31 cellular contexts compared by ENCODE assay signal in the genomic region with DNA sequence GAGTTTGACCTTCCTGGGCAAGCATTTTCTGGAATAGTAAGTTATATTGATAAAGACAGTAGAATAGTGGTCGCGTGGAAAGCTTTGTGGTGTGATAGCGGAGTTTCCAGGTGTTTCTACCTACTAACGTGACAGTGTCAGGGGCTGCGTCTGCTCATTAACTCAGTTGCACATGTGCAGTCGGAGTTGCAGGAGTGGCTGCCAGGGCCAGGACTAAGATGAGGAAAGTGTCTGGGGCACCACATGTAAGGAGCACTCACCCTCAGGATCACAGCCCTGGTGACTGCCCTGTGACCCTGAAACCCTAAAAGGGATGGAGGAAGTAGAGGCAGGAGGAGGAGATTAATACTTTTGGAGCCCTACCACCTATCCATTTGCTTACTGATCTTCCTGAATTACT.
"Had no signal": no experiment of that assay in that cellular context is flagged by ENCODE, and none has a peak within 500 bp of the region (broad histone marks: within the 10 kb centered on the region; RNA-seq: fewer than 3 reads in every experiment).

No MANE protein-coding gene starts in this region.

- H3K27ac Mint-ChIP-seq: activated CD4-positive, alpha-beta memory T cell treated with anti-CD3 and anti-CD28 coated beads for 36 hours; activated CD4-positive, alpha-beta T cell treated with anti-CD3 and anti-CD28 coated beads for 36 hours; activated CD4-positive, alpha-beta T cell treated with anti-CD3 and anti-CD28 coated beads, Interleukin-2, amount 10 ng/mL, durations not matched to agents 24 days and 14 days; activated CD8-positive, alpha-beta memory T cell treated with anti-CD3 and anti-CD28 coated beads, Interleukin-2, amount 10 ng/mL, durations not matched to agents 7 days and 5 days; activated CD8-positive, alpha-beta T cell treated with anti-CD3 and anti-CD28 coated beads, Interleukin-2, amount 10 ng/mL, durations not matched to agents 7 days and 5 days; activated naive CD4-positive, alpha-beta T cell treated with anti-CD3 and anti-CD28 coated beads, Interleukin-2, amount 10 ng/mL, durations not matched to agents 7 days and 5 days; activated naive CD4-positive, alpha-beta T cell treated with anti-CD3 and anti-CD28 coated beads, Interleukin-2, amount 50 U/mL, for 72 hours; activated naive CD8-positive, alpha-beta T cell treated with anti-CD3 and anti-CD28 coated beads, Interleukin-2, amount 10 ng/mL, durations not matched to agents 7 days and 5 days; activated T-helper 1 cell treated with anti-CD3 and anti-CD28 coated beads, Interleukin-12 subunit alpha, Interleukin-12 subunit beta, Interleukin-2, Interleukin-4 antibody, amounts not matched to agents 30 ng/mL and 10 ng/mL and 1 ng/mL, durations not matched to agents 14 hours and 24 hours and 36 hours; activated T-helper 2 cell treated with anti-CD3 and anti-CD28 coated beads, Interferon-gamma antibody, Interleukin-2, Interleukin-4, amounts not matched to agents 10 μg/mL and 5 μg/mL and 100 μg/mL, durations not matched to agents 14 hours and 24 hours and 36 hours; T-helper 17 cell; T-helper 2 cell treated with Interferon-gamma antibody and Interleukin-4, amounts not matched to agents 5 μg/mL and 100 μg/mL, for 36 hours had no signal

- ATAC-seq: activated CD4-positive, alpha-beta T cell treated with anti-CD3 and anti-CD28 coated beads for 36 hours; activated CD8-positive, alpha-beta memory T cell treated with anti-CD3 and anti-CD28 coated beads, Interleukin-2, amount 10 ng/mL, durations not matched to agents 7 days and 5 days; activated CD8-positive, alpha-beta T cell treated with anti-CD3 and anti-CD28 coated beads, Interleukin-2, amount 10 ng/mL, durations not matched to agents 7 days and 5 days; activated naive CD4-positive, alpha-beta T cell treated with anti-CD3 and anti-CD28 coated beads, Interleukin-2, amount 50 U/mL, for 72 hours; T-helper 17 cell had no signal

- H3K9me3 Mint-ChIP-seq: activated CD4-positive, alpha-beta memory T cell treated with anti-CD3 and anti-CD28 coated beads for 36 hours; activated CD4-positive, alpha-beta T cell treated with anti-CD3 and anti-CD28 coated beads, Interleukin-2, amount 10 ng/mL, durations not matched to agents 24 days and 14 days; activated naive CD8-positive, alpha-beta T cell treated with anti-CD3 and anti-CD28 coated beads, Interleukin-2, amount 10 ng/mL, durations not matched to agents 7 days and 5 days; activated T-helper 1 cell treated with anti-CD3 and anti-CD28 coated beads, Interleukin-12 subunit alpha, Interleukin-12 subunit beta, Interleukin-2, Interleukin-4 antibody, amounts not matched to agents 30 ng/mL and 10 ng/mL and 1 ng/mL, durations not matched to agents 14 hours and 24 hours and 36 hours; activated T-helper 2 cell treated with anti-CD3 and anti-CD28 coated beads, Interferon-gamma antibody, Interleukin-2, Interleukin-4, amounts not matched to agents 10 μg/mL and 5 μg/mL and 100 μg/mL, durations not matched to agents 14 hours and 24 hours and 36 hours; T-helper 2 cell treated with Interferon-gamma antibody and Interleukin-4, amounts not matched to agents 5 μg/mL and 100 μg/mL, for 36 hours had no signal

- H3K36me3 ChIP-seq: ascending aorta, brain microvascular endothelial cell, colonic mucosa, esophagus squamous epithelium, WERI-Rb-1 had no signal

- H3K27me3 Mint-ChIP-seq: activated CD4-positive, alpha-beta T cell treated with anti-CD3 and anti-CD28 coated beads for 36 hours; activated naive CD4-positive, alpha-beta T cell treated with anti-CD3 and anti-CD28 coated beads, Interleukin-2, amount 10 ng/mL, durations not matched to agents 7 days and 5 days had no signal

- H3K27me3 ChIP-seq: ascending aorta, brain microvascular endothelial cell, colonic mucosa, esophagus squamous epithelium had no signal

- H3K4me3 ChIP-seq: ascending aorta, colonic mucosa, esophagus squamous epithelium had no signal

- DNase-seq: activated CD4-positive, alpha-beta memory T cell treated with anti-CD3 and anti-CD28 coated beads for 36 hours; activated CD4-positive, alpha-beta T cell treated with anti-CD3 and anti-CD28 coated beads for 36 hours; activated CD4-positive, alpha-beta T cell treated with anti-CD3 and anti-CD28 coated beads, Interleukin-2, amount 10 ng/mL, durations not matched to agents 24 days and 14 days; activated CD4-positive, CD25-positive, alpha-beta regulatory T cell; activated CD4-positive, CD25-positive, alpha-beta regulatory T cell treated with anti-CD3 and anti-CD28 coated beads, Interleukin-2, amount 50 U/mL, for 72 hours; activated CD8-positive, alpha-beta memory T cell treated with anti-CD3 and anti-CD28 coated beads, Interleukin-2, amount 10 ng/mL, durations not matched to agents 7 days and 5 days; activated CD8-positive, alpha-beta memory T cell treated with anti-CD3 and anti-CD28 coated beads, Interleukin-2, amount 50 U/mL, for 4 hours; activated CD8-positive, alpha-beta T cell treated with anti-CD3 and anti-CD28 coated beads, Interleukin-2, amount 10 ng/mL, durations not matched to agents 7 days and 5 days; activated gamma-delta T cell; activated naive CD4-positive, alpha-beta T cell; activated naive CD4-positive, alpha-beta T cell treated with anti-CD3 and anti-CD28 coated beads, Interleukin-2, amount 10 ng/mL, durations not matched to agents 7 days and 5 days; activated naive CD8-positive, alpha-beta T cell treated with anti-CD3 and anti-CD28 coated beads, Interleukin-2, amount 10 ng/mL, durations not matched to agents 7 days and 5 days; activated T-cell treated with anti-CD3 and anti-CD28 coated beads, Interleukin-2, amount 50 U/mL, for 1 hour; activated T-cell treated with anti-CD3 and anti-CD28 coated beads, Interleukin-2, amount 50 U/mL, for 48 hours; brain microvascular endothelial cell; central memory CD4-positive, alpha-beta T cell; cerebellar nuclear complex; colonic mucosa; effector CD8-positive, alpha-beta T cell; esophagus squamous epithelium; foreskin melanocyte; T-helper 1 cell; T-helper 17 cell; T1000; WERI-Rb-1 had no signal

- H3K4me3 Mint-ChIP-seq: activated CD4-positive, alpha-beta memory T cell treated with anti-CD3 and anti-CD28 coated beads for 36 hours; activated CD4-positive, alpha-beta T cell treated with anti-CD3 and anti-CD28 coated beads for 36 hours; activated CD4-positive, alpha-beta T cell treated with anti-CD3 and anti-CD28 coated beads, Interleukin-2, amount 10 ng/mL, durations not matched to agents 24 days and 14 days; activated CD8-positive, alpha-beta memory T cell treated with anti-CD3 and anti-CD28 coated beads, Interleukin-2, amount 10 ng/mL, durations not matched to agents 7 days and 5 days; activated CD8-positive, alpha-beta T cell treated with anti-CD3 and anti-CD28 coated beads, Interleukin-2, amount 10 ng/mL, durations not matched to agents 7 days and 5 days; activated naive CD4-positive, alpha-beta T cell treated with anti-CD3 and anti-CD28 coated beads, Interleukin-2, amount 10 ng/mL, durations not matched to agents 7 days and 5 days; activated naive CD8-positive, alpha-beta T cell treated with anti-CD3 and anti-CD28 coated beads, Interleukin-2, amount 10 ng/mL, durations not matched to agents 7 days and 5 days; activated T-helper 1 cell treated with anti-CD3 and anti-CD28 coated beads, Interleukin-12 subunit alpha, Interleukin-12 subunit beta, Interleukin-2, Interleukin-4 antibody, amounts not matched to agents 30 ng/mL and 10 ng/mL and 1 ng/mL, durations not matched to agents 14 hours and 24 hours and 36 hours; T-helper 17 cell; T-helper 2 cell treated with Interferon-gamma antibody and Interleukin-4, amounts not matched to agents 5 μg/mL and 100 μg/mL, for 36 hours had no signal

- H3K4me1 ChIP-seq: ascending aorta, colonic mucosa had no signal

- H3K4me1 Mint-ChIP-seq: activated CD4-positive, alpha-beta T cell treated with anti-CD3 and anti-CD28 coated beads for 36 hours; activated CD4-positive, alpha-beta T cell treated with anti-CD3 and anti-CD28 coated beads, Interleukin-2, amount 10 ng/mL, durations not matched to agents 24 days and 14 days; activated CD8-positive, alpha-beta memory T cell treated with anti-CD3 and anti-CD28 coated beads, Interleukin-2, amount 10 ng/mL, durations not matched to agents 7 days and 5 days; activated naive CD4-positive, alpha-beta T cell treated with anti-CD3 and anti-CD28 coated beads, Interleukin-2, amount 10 ng/mL, durations not matched to agents 7 days and 5 days; activated naive CD8-positive, alpha-beta T cell treated with anti-CD3 and anti-CD28 coated beads, Interleukin-2, amount 10 ng/mL, durations not matched to agents 7 days and 5 days; T-helper 17 cell had no signal

- H3K36me3 Mint-ChIP-seq: activated CD4-positive, alpha-beta memory T cell treated with anti-CD3 and anti-CD28 coated beads for 36 hours; activated CD8-positive, alpha-beta memory T cell treated with anti-CD3 and anti-CD28 coated beads, Interleukin-2, amount 10 ng/mL, durations not matched to agents 7 days and 5 days; activated naive CD4-positive, alpha-beta T cell treated with anti-CD3 and anti-CD28 coated beads, Interleukin-2, amount 10 ng/mL, durations not matched to agents 7 days and 5 days; activated naive CD4-positive, alpha-beta T cell treated with anti-CD3 and anti-CD28 coated beads, Interleukin-2, amount 50 U/mL, for 72 hours; activated naive CD8-positive, alpha-beta T cell treated with anti-CD3 and anti-CD28 coated beads, Interleukin-2, amount 10 ng/mL, durations not matched to agents 7 days and 5 days had no signal

- H3K9me3 ChIP-seq: ascending aorta, colonic mucosa, esophagus squamous epithelium had no signal

- H3K27ac ChIP-seq: ascending aorta, brain microvascular endothelial cell, colonic mucosa, epithelial cell of prostate, esophagus squamous epithelium, WERI-Rb-1 had no signal
